1 cellular context compared by ENCODE assay signal in genomic region chr6:152572395-152573061, GRCh38.
A peak's percentile ranks its signal among the peaks of the same experiment; 100 is the strongest.
TF ChIP-seq lines count a peak whose summit lies in the region.

No MANE protein-coding gene starts in this region.

TF ChIP-seq in HEK293, 187 proteins besides CTCF, POLR2A, EP300 and RAD21 (continued from another document and continues in another):
- TF ChIP-seq ZNF518A (tag by site-specific recombination; conservative IDR thresholded peaks at IDR 0.05; ENCODE audit: low read depth) (peak; percentile 42; the same call in 1 of the 2 replicates), ZNF2 (tag by site-specific recombination; IDR thresholded peaks at IDR 0.05) (peak; percentile 40; the same call in 1 of the 2 replicates), ZNF558 (tag by site-specific recombination; IDR thresholded peaks at IDR 0.05) (0 out of 2 replicates have a peak, but pooled peaks have one; percentile 36), TRIM28 (IDR thresholded peaks at IDR 0.05; ENCODE audit: borderline replicate concordance, low read length) (peak; percentile 88), ZNF266 (tag by site-specific recombination; IDR thresholded peaks at IDR 0.05; ENCODE audit: low read depth) (no peak), ZIC2 (tag by site-specific recombination; IDR thresholded peaks at IDR 0.05) (0 out of 2 replicates have a peak, but pooled peaks have one; percentile 7), BCL11A (tag by site-specific recombination; IDR thresholded peaks at IDR 0.05; ENCODE audit: low read depth) (peak; percentile 51; the same call in 1 of the 2 replicates), ZNF341 (tag by site-specific recombination; IDR thresholded peaks at IDR 0.05; ENCODE audit: low read depth) (0 out of 2 replicates have a peak, but pooled peaks have one; percentile 33), GLI2 (tag by site-specific recombination; IDR thresholded peaks at IDR 0.05; ENCODE audit: borderline replicate concordance, low read depth) (peak; percentile 61; the same call in 1 of the 2 replicates), ZNF639 (tag by site-specific recombination; IDR thresholded peaks at IDR 0.05) (peak; percentile 62; the same call in 1 of the 2 replicates), ZXDB (tag by site-specific recombination; IDR thresholded peaks at IDR 0.05) (peak; percentile 80), KLF1 (tag by site-specific recombination; IDR thresholded peaks at IDR 0.05) (peak; percentile 88), ZNF629 (tag by site-specific recombination; IDR thresholded peaks at IDR 0.05) (peak; percentile 80), KLF17 (tag by site-specific recombination; IDR thresholded peaks at IDR 0.05) (peak; percentile 74), KLF16 (tag by site-specific recombination; IDR thresholded peaks at IDR 0.05) (peak; percentile 57; the same call in 1 of the 2 replicates), SALL2 (tag by site-specific recombination; IDR thresholded peaks at IDR 0.05; ENCODE audit: borderline replicate concordance) (no peak), ZNF324 (tag by site-specific recombination; IDR thresholded peaks at IDR 0.05) (no peak), ZNF544 (tag by site-specific recombination; IDR thresholded peaks at IDR 0.05) (no peak), ZNF623 (tag by site-specific recombination; IDR thresholded peaks at IDR 0.05) (no peak), ZBTB48 (tag by site-specific recombination; IDR thresholded peaks at IDR 0.05) (peak; percentile 45; the same call in 1 of the 2 replicates), GLI4 (tag by site-specific recombination; IDR thresholded peaks at IDR 0.05) (no peak), BCL11B (tag by site-specific recombination; IDR thresholded peaks at IDR 0.05; ENCODE audit: low read depth) (no peak), WT1 (tag by site-specific recombination; IDR thresholded peaks at IDR 0.05) (peak; percentile 99), PRDM1 (tag by site-specific recombination; IDR thresholded peaks at IDR 0.05) (no peak), ZNF677 (tag by site-specific recombination; IDR thresholded peaks at IDR 0.05) (no peak), SCRT1 (tag by site-specific recombination; IDR thresholded peaks at IDR 0.05; ENCODE audit: borderline replicate concordance) (0 out of 2 replicates have a peak, but pooled peaks have one; percentile 34), OSR2 (tag by site-specific recombination; IDR thresholded peaks at IDR 0.05) (peak; percentile 92), ZNF394 (tag by site-specific recombination; IDR thresholded peaks at IDR 0.05; ENCODE audit: borderline replicate concordance) (peak; percentile 87), ZNF24 (tag by site-specific recombination; IDR thresholded peaks at IDR 0.05) (peak; percentile 71), HOXD13 (CRISPR knock-in tag; IDR thresholded peaks at IDR 0.05; ENCODE audit: borderline replicate concordance) (peak; percentile 98), SETDB1 (IDR thresholded peaks at IDR 0.05; ENCODE audit: insufficient read length, low read length) (no peak), ZBTB8A (tag by site-specific recombination; IDR thresholded peaks at IDR 0.05) (peak; percentile 43; the same call in 1 of the 2 replicates), ZBTB6 (tag by site-specific recombination; IDR thresholded peaks at IDR 0.05) (peak; percentile 67), SCRT2 (tag by site-specific recombination; IDR thresholded peaks at IDR 0.05) (peak; percentile 80)
- TF ChIP-seq, protein P1, sequence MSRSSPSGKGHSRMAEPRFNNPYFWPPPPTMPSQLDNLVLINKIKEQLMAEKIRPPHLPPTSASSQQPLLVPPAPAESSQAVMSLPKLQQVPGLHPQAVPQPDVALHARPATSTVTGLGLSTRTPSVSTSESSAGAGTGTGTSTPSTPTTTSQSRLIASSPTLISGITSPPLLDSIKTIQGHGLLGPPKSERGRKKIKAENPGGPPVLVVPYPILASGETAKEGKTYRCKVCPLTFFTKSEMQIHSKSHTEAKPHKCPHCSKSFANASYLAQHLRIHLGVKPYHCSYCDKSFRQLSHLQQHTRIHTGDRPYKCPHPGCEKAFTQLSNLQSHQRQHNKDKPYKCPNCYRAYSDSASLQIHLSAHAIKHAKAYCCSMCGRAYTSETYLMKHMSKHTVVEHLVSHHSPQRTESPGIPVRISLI (tag by site-specific recombination; IDR thresholded peaks at IDR 0.05): 0 out of 2 replicates have a peak, but pooled peaks have one; percentile 20
- TF ChIP-seq, protein P2, sequence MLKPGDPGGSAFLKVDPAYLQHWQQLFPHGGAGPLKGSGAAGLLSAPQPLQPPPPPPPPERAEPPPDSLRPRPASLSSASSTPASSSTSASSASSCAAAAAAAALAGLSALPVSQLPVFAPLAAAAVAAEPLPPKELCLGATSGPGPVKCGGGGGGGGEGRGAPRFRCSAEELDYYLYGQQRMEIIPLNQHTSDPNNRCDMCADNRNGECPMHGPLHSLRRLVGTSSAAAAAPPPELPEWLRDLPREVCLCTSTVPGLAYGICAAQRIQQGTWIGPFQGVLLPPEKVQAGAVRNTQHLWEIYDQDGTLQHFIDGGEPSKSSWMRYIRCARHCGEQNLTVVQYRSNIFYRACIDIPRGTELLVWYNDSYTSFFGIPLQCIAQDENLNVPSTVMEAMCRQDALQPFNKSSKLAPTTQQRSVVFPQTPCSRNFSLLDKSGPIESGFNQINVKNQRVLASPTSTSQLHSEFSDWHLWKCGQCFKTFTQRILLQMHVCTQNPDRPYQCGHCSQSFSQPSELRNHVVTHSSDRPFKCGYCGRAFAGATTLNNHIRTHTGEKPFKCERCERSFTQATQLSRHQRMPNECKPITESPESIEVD (tag by site-specific recombination; IDR thresholded peaks at IDR 0.05): peak; percentile 94
- TF ChIP-seq, protein P3, sequence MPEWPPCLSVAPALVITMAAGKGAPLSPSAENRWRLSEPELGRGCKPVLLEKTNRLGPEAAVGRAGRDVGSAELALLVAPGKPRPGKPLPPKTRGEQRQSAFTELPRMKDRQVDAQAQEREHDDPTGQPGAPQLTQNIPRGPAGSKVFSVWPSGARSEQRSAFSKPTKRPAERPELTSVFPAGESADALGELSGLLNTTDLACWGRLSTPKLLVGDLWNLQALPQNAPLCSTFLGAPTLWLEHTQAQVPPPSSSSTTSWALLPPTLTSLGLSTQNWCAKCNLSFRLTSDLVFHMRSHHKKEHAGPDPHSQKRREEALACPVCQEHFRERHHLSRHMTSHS (tag by site-specific recombination; IDR thresholded peaks at IDR 0.05): 0 out of 2 replicates have a peak, but pooled peaks have one; percentile 66
- TF ChIP-seq, protein P4, sequence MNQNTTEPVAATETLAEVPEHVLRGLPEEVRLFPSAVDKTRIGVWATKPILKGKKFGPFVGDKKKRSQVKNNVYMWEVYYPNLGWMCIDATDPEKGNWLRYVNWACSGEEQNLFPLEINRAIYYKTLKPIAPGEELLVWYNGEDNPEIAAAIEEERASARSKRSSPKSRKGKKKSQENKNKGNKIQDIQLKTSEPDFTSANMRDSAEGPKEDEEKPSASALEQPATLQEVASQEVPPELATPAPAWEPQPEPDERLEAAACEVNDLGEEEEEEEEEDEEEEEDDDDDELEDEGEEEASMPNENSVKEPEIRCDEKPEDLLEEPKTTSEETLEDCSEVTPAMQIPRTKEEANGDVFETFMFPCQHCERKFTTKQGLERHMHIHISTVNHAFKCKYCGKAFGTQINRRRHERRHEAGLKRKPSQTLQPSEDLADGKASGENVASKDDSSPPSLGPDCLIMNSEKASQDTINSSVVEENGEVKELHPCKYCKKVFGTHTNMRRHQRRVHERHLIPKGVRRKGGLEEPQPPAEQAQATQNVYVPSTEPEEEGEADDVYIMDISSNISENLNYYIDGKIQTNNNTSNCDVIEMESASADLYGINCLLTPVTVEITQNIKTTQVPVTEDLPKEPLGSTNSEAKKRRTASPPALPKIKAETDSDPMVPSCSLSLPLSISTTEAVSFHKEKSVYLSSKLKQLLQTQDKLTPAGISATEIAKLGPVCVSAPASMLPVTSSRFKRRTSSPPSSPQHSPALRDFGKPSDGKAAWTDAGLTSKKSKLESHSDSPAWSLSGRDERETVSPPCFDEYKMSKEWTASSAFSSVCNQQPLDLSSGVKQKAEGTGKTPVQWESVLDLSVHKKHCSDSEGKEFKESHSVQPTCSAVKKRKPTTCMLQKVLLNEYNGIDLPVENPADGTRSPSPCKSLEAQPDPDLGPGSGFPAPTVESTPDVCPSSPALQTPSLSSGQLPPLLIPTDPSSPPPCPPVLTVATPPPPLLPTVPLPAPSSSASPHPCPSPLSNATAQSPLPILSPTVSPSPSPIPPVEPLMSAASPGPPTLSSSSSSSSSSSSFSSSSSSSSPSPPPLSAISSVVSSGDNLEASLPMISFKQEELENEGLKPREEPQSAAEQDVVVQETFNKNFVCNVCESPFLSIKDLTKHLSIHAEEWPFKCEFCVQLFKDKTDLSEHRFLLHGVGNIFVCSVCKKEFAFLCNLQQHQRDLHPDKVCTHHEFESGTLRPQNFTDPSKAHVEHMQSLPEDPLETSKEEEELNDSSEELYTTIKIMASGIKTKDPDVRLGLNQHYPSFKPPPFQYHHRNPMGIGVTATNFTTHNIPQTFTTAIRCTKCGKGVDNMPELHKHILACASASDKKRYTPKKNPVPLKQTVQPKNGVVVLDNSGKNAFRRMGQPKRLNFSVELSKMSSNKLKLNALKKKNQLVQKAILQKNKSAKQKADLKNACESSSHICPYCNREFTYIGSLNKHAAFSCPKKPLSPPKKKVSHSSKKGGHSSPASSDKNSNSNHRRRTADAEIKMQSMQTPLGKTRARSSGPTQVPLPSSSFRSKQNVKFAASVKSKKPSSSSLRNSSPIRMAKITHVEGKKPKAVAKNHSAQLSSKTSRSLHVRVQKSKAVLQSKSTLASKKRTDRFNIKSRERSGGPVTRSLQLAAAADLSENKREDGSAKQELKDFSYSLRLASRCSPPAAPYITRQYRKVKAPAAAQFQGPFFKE (tag by site-specific recombination; IDR thresholded peaks at IDR 0.05; ENCODE audit: borderline replicate concordance): no peak
